In genomic region chr3:54243262-54243931, GRCh38 we compare ENCODE assay signal across 9 cellular contexts.
A peak's percentile ranks its signal among the peaks of the same experiment; 100 is the strongest.
DNase-seq lines count a peak whose midpoint lies in the region; ATAC-seq and TF ChIP-seq lines count a peak whose summit lies in the region.
"Had no signal": no experiment of that assay in that cellular context is flagged by ENCODE, and none has a peak within 500 bp of the region (broad histone marks: within the 10 kb centered on the region; RNA-seq: fewer than 3 reads in every experiment).

No MANE protein-coding gene starts in this region.

- H4K20me1 ChIP-seq in PC-9 (ENCODE audit: insufficient read depth), result no peaks in the 10 kb centered on the region

- H3F3A ChIP-seq in PC-9 (ENCODE audit: insufficient read depth, low read depth), result no peaks in the 10 kb centered on the region

- CTCF ChIA-PET in PC-9 (lab: Charles Lee), result no interaction called here

- H3K36me3 ChIP-seq in heart right ventricle, result no peaks in the 10 kb centered on the region
- no peaks in the 10 kb centered on the region for H3K36me3 ChIP-seq in PC-9 (ENCODE audit: low read depth)
- H3K36me3 ChIP-seq: suprapubic skin had no signal

- H3K27me3 Mint-ChIP-seq in glutamatergic neuron (ENCODE audit: unreplicated experiment), result no peaks in the 10 kb centered on the region

- H3K4me1 ChIP-seq in heart right ventricle (no peaks in the 10 kb centered on the region), PC-9 (replicated peaks; ENCODE audit: insufficient read depth) (no peaks in the 10 kb centered on the region), right cardiac atrium (ENCODE audit: control insufficient read depth, insufficient read depth, low read length) (peaks cover 8% of the 10 kb centered on the region)
- H3K4me1 ChIP-seq: suprapubic skin had no signal

- no TSS peak for BruUV-seq in PC-9 (replicated peaks; lab: Mats Ljungman, UMichigan)

- no peak for TF ChIP-seq CTCF in heart right ventricle (IDR thresholded peaks at IDR 0.05)
- no peak for TF ChIP-seq CTCF in PC-9 (conservative IDR thresholded peaks at IDR 0.05)
- TF ChIP-seq CTCF in glutamatergic neuron (IDR thresholded peaks at IDR 0.05; ENCODE audit: partially characterized antibody, unreplicated experiment), result no peak

- H3K9me3 ChIP-seq in heart right ventricle, result peaks cover 0 to 19% (median 0%) of the 10 kb centered on the region in 11 donors
- no peaks in the 10 kb centered on the region for H3K9me3 ChIP-seq in PC-9 (ENCODE audit: insufficient read depth, low read depth)
- no peaks in the 10 kb centered on the region for H3K9me3 ChIP-seq in right cardiac atrium (ENCODE audit: control insufficient read depth, low read length)

- H3K27me3 ChIP-seq in heart right ventricle, result no peaks in the 10 kb centered on the region
- H3K27me3 ChIP-seq in PC-9 (ENCODE audit: insufficient read depth, low read depth), result peaks cover 6% of the 10 kb centered on the region; the same call in 1 of the 2 replicates
- H3K27me3 ChIP-seq in right cardiac atrium (ENCODE audit: control insufficient read depth, insufficient read depth), result no peaks in the 10 kb centered on the region

- intact Hi-C loops in heart right ventricle (cut with DNase I), result no loop called here
- intact Hi-C loops in Right ventricle myocardium inferior (cut with DNase I), result no loop called here
- intact Hi-C loops in PC-9 (cut with micrococcal nuclease; ENCODE audit: unreplicated experiment), result no loop called here
- intact Hi-C loops in right cardiac atrium (cut with DNase I), result no loop called here

- DNase-seq in heart right ventricle, result no peak
- no peak for DNase-seq in Right ventricle myocardium inferior (ENCODE audit: missing footprints)
- DNase-seq in PC-9, result no peak
- peak in 2 of 3 donors; percentile 21 to 42 for DNase-seq in right cardiac atrium
- no peak for DNase-seq in NCI-H510A (lab: John Stamatoyannopoulos, UW)
- no peak for DNase-seq in glutamatergic neuron

- H2AFZ ChIP-seq in PC-9, result no peak overlapping the region; the same call in 1 of the 2 replicates

- H3K4me2 ChIP-seq in PC-9, result peak overlapping the region; percentile 58; the same call in 1 of the 2 replicates

- POLR2A ChIA-PET in PC-9 (lab: Charles Lee; ENCODE audit: unreplicated experiment), result no interaction called here

- peak overlapping the region in 6 of 10 donors; percentile 6 to 32 (median 16) for H3K4me3 ChIP-seq in heart right ventricle
- peak overlapping the region; percentile 42; the same call in 1 of the 2 replicates for H3K4me3 ChIP-seq in PC-9
- peak overlapping the region; percentile 43 for H3K4me3 ChIP-seq in right cardiac atrium (ENCODE audit: low read length)
- H3K4me3 ChIP-seq: suprapubic skin had no signal

- 62 to 66% methylated on average over 10 of the region's 10 CpGs for WGBS in heart right ventricle, 2 donors
- 54% methylated on average over 10 of the region's 10 CpGs for WGBS in right cardiac atrium

- H3K9me2 ChIP-seq in PC-9 (ENCODE audit: insufficient read depth), result no peaks in the 10 kb centered on the region

- H3K27ac ChIP-seq in heart right ventricle (no peak overlapping the region), PC-9 (no peak overlapping the region), right cardiac atrium (ENCODE audit: low read length) (no peak overlapping the region)
- H3K27ac ChIP-seq: suprapubic skin had no signal

- peaks cover 5% of the 10 kb centered on the region for H3K36me3 Mint-ChIP-seq in glutamatergic neuron (ENCODE audit: unreplicated experiment)

- ATAC-seq in heart right ventricle, result peak in 1 of 8 donors; percentile 33
- no peak for ATAC-seq in Right ventricle myocardium inferior
- ATAC-seq in right cardiac atrium, result peak in 1 of 2 donors; percentile 59
- no peak for ATAC-seq in HG02588 (IDR thresholded peaks at IDR 0.05; ENCODE audit: unreplicated experiment)
- no peak for ATAC-seq in HG03469 (IDR thresholded peaks at IDR 0.05; ENCODE audit: unreplicated experiment)

- H3K4me3 Mint-ChIP-seq in glutamatergic neuron (ENCODE audit: unreplicated experiment), result no peak overlapping the region

- H3K9me3 Mint-ChIP-seq in glutamatergic neuron (ENCODE audit: unreplicated experiment), result no peaks in the 10 kb centered on the region

- H3K4me1 Mint-ChIP-seq in glutamatergic neuron (ENCODE audit: low read depth, unreplicated experiment), result no peaks in the 10 kb centered on the region

- no peak overlapping the region for H3K27ac Mint-ChIP-seq in glutamatergic neuron (ENCODE audit: unreplicated experiment)

- no peaks in the 10 kb centered on the region for H3K79me2 ChIP-seq in PC-9 (ENCODE audit: low read depth)

Comparison
In these comparisons a context has a peak if more than half of its experiments do, and no peak if none do; other contexts are left out.
1. DNase-seq: peak in right cardiac atrium (2 of 3); none in heart right ventricle (0 of 2), Right ventricle myocardium inferior (single experiment), PC-9 (0 of 2), NCI-H510A (single experiment) and glutamatergic neuron (single experiment).
2. Peak in every context shown above with its lines, with median percentiles within 50 percentile points of each other: H3K4me3 ChIP-seq.